In the genomic region with DNA sequence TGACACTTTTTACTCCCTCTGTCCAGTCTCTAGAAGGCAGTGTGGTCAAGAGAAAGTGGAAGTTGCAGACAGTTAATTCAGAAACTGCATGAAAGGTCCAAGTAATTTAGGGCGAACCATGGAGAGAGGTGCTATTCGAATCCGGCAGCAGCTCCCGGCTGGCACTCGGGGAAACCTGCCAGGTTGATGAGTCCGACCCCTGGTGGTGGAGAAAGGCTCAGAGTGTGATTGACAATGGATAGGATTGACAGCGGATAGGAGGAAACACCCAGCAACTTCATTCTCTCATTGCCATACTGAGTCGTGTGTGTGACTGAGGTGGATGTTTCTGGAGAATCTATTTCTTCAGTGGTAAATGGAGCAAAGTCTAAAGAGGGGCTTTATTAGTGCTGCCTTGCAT, we compare ENCODE assay signal across 1 cellular context.
TF ChIP-seq lines count a peak whose summit lies in the region.

No MANE protein-coding gene starts in this region.

TF ChIP-seq in SK-N-SH treated with all-trans-retinoic acid at 6 μM for 48 hours, 23 proteins besides CTCF, POLR2A, EP300 and RAD21 (continued from another document):
- TF ChIP-seq, protein P1, sequence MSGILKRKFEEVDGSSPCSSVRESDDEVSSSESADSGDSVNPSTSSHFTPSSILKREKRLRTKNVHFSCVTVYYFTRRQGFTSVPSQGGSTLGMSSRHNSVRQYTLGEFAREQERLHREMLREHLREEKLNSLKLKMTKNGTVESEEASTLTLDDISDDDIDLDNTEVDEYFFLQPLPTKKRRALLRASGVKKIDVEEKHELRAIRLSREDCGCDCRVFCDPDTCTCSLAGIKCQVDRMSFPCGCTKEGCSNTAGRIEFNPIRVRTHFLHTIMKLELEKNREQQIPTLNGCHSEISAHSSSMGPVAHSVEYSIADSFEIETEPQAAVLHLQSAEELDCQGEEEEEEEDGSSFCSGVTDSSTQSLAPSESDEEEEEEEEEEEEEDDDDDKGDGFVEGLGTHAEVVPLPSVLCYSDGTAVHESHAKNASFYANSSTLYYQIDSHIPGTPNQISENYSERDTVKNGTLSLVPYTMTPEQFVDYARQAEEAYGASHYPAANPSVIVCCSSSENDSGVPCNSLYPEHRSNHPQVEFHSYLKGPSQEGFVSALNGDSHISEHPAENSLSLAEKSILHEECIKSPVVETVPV (CRISPR knock-in tag; IDR thresholded peaks at IDR 0.05), result no peak
- TF ChIP-seq, protein P2, sequence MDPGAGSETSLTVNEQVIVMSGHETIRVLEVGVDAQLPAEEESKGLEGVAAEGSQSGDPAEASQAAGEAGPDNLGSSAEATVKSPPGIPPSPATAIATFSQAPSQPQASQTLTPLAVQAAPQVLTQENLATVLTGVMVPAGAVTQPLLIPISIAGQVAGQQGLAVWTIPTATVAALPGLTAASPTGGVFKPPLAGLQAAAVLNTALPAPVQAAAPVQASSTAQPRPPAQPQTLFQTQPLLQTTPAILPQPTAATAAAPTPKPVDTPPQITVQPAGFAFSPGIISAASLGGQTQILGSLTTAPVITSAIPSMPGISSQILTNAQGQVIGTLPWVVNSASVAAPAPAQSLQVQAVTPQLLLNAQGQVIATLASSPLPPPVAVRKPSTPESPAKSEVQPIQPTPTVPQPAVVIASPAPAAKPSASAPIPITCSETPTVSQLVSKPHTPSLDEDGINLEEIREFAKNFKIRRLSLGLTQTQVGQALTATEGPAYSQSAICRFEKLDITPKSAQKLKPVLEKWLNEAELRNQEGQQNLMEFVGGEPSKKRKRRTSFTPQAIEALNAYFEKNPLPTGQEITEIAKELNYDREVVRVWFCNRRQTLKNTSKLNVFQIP (CRISPR knock-in tag; IDR thresholded peaks at IDR 0.05; ENCODE audit: borderline replicate concordance, low read depth), result no peak
- TF ChIP-seq ARNTL (CRISPR knock-in tag; IDR thresholded peaks at IDR 0.05; ENCODE audit: borderline replicate concordance, low read depth) (no peak), GLIS3 (CRISPR knock-in tag; IDR thresholded peaks at IDR 0.05) (no peak), ZNF565 (CRISPR knock-in tag; conservative IDR thresholded peaks at IDR 0.05; ENCODE audit: low read depth) (no peak), ZFP30 (CRISPR knock-in tag; IDR thresholded peaks at IDR 0.05) (no peak), ZFP3 (CRISPR knock-in tag; IDR thresholded peaks at IDR 0.05) (no peak), CSDC2 (CRISPR knock-in tag; IDR thresholded peaks at IDR 0.05) (no peak), RARB (CRISPR knock-in tag; IDR thresholded peaks at IDR 0.05) (no peak)
